In the genomic region with DNA sequence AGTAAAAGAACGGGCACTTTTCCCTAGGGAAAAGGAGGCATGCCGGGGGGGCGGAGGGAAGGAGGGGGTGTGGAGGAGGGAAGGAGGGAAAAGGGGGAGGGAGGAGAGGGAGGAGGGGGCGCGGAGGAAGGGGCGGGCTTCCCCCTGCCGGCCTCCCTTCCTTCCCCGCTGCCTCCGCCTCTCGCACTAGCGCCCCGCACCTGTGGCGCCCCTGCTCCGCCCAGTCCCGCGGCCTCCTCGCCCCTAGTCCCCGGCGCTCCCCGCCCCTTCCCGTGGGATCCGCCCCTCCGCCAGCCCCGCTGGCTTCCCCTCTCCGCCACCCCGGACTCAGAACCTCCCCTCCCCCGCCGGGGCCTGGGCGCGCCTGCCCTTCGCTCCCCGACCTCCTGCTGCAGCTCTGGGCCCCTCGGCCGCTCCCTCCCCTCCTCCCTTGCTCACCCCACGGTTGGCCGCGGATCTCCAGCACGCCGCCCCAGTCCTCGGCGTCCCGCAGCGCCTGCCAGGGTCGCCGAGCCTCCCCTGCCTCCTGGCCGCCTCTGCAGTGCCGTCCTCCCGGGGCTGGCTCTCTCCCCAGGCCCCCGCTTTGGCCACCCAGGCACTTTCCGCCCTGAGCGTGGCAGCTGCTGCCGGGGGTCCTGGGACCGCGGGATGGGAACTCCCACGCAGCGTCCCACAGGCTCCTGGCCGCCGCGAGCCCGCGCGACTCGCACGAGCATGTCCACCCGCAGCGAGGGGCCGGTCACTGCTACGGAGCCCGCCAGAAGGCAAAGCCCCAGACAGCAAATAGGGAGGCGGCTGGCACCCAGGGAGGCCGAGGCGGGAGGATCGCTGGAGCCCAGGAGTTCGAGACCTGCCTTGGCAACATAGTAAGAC, we compare ENCODE assay signal across 8 cellular contexts.
DNase-seq lines count a peak whose midpoint lies in the region; ATAC-seq and TF ChIP-seq lines count a peak whose summit lies in the region.

No MANE protein-coding gene starts in this region.

- peaks cover 9% of the 10 kb centered on the region for H3K27me3 ChIP-seq in H7 (ENCODE audit: control insufficient read depth, insufficient read depth, low read length)

- TF ChIP-seq CTCF in WI38 (IDR thresholded peaks at IDR 0.05; ENCODE audit: low read depth, low read length) (no peak), retinal pigment epithelial cell (conservative IDR thresholded peaks at IDR 0.05; ENCODE audit: low read depth, low read length) (no peak)

- no peaks in the 10 kb centered on the region for H3K36me3 ChIP-seq in H7 (replicated peaks; ENCODE audit: control insufficient read depth, insufficient read depth, low read length)

- DNase-seq in H7 (peak; percentile 99), hepatic stellate cell (ENCODE audit: low spot score) (peak; percentile 76), retinal pigment epithelial cell (ENCODE audit: low read depth) (no peak), NCI-H1417 (lab: John Stamatoyannopoulos, UW) (no peak), AML-193 (lab: John Stamatoyannopoulos, UW) (no peak)
- no peak for DNase-seq in activated CD8-positive, alpha-beta memory T cell treated with anti-CD3 and anti-CD28 coated beads for 24 hours

- no peak for ATAC-seq in HG02852 (IDR thresholded peaks at IDR 0.05; ENCODE audit: unreplicated experiment)

- peak overlapping the region; percentile 75 for H3K4me3 ChIP-seq in H7 (ENCODE audit: insufficient read depth, low read depth, low read length)
- H3K4me3 ChIP-seq in WI38 (ENCODE audit: low read depth, low read length): peak overlapping the region; percentile 59
- H3K4me3 ChIP-seq in retinal pigment epithelial cell (ENCODE audit: low read length): peak overlapping the region; percentile 46

Comparison
In these comparisons a context has a peak if more than half of its experiments do, and no peak if none do; other contexts are left out.
1. DNase-seq: peak in H7 (single experiment) and hepatic stellate cell (single experiment); none in retinal pigment epithelial cell (single experiment), NCI-H1417 (0 of 3), AML-193 (0 of 2) and activated CD8-positive, alpha-beta memory T cell treated with anti-CD3 and anti-CD28 coated beads for 24 hours (single experiment).
2. Peak in every context shown above with its lines, with median percentiles within 50 percentile points of each other: H3K4me3 ChIP-seq.